Comparison of ENCODE assay signal across 22 cellular contexts in the genomic region with DNA sequence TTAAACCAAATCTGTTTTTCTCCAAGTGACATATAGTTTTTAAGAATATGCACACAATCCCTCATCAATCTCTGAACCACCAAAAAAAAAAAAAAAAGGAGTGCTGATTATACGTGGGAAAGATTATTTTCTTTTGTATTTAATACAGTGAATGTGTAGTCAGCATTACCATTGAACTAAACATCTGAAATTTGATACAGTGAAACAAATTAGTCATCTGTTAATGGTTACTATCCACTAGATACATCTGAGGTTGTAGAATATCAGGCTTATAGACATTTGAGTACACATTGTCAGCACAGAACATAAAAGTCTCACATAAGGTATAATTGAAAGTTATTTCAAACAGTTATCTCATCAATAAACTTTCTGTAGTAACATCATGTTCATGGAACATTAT.
A peak's percentile ranks its signal among the peaks of the same experiment; 100 is the strongest.
DNase-seq lines count a peak whose midpoint lies in the region; ATAC-seq, FAIRE-seq and TF ChIP-seq lines count a peak whose summit lies in the region.
"Had no signal": no experiment of that assay in that cellular context is flagged by ENCODE, and none has a peak within 500 bp of the region (broad histone marks: within the 10 kb centered on the region; RNA-seq: fewer than 3 reads in every experiment).

No MANE protein-coding gene starts in this region.

- TF ChIP-seq CTCF in MCF 10A (IDR thresholded peaks at IDR 0.05; ENCODE audit: unreplicated experiment) (no peak), mammary epithelial cell (conservative IDR thresholded peaks at IDR 0.05 in 1 of 2, IDR thresholded peaks at IDR 0.05 in 1 of 2; ENCODE audit: extremely low read depth in 1 of 2, insufficient read depth in 1 of 2, low read depth in 1 of 2, low read length in 2 of 2) (no peak)

- no peak overlapping the region for H3K27ac ChIP-seq in mammary epithelial cell (ENCODE audit: insufficient read depth, low read depth, low read length)
- H3K27ac ChIP-seq: ascending aorta, RWPE1, testis had no signal

- no peaks in the 10 kb centered on the region for H3K4me1 ChIP-seq in mammary epithelial cell (ENCODE audit: insufficient read depth, low read length)
- H3K4me1 ChIP-seq: ascending aorta had no signal

- peaks cover 6% of the 10 kb centered on the region for H3K4me1 Mint-ChIP-seq in MCF 10A (ENCODE audit: insufficient read depth, unreplicated experiment)

- DNase-seq in MCF 10A (ENCODE audit: unreplicated experiment): peak; percentile 2
- DNase-seq in mammary epithelial cell: no peak
- peak; percentile 6 for DNase-seq in RCC 7860 (ENCODE audit: low spot score)
- peak; percentile 31 for DNase-seq in fibroblast of gingiva (ENCODE audit: low read depth)
- DNase-seq in middle frontal gyrus (ENCODE audit: extremely low spot score, low spot score): no peak
- no peak for DNase-seq in GM03348 (ENCODE audit: low spot score)
- DNase-seq in NCI-H446 treated with DMSO at 0.1 percent for 48 hours (lab: John Stamatoyannopoulos, UW): no peak
- DNase-seq: activated CD4-positive, alpha-beta T cell treated with anti-CD3 and anti-CD28 coated beads for 36 hours; activated naive CD4-positive, alpha-beta T cell treated with anti-CD3 and anti-CD28 coated beads, Interleukin-2, amount 50 U/mL, for 16 hours; erythroblast; left colon; natural killer cell; NCI-H1436 treated with DMSO at 0.1 percent for 48 hours; NCI-H2227 treated with DMSO at 0.1 percent for 48 hours; stimulated activated CD4-positive, alpha-beta T cell treated with anti-CD3 and anti-CD28 coated beads, Interleukin-1b, Interleukin-23, amount 100 ng/mL, for 48 hours; stimulated activated naive B cell treated with anti-CD40 and anti-IgM and Interleukin-4, amounts not matched to agents 10 μg/mL and 1 μg/mL and 100 μg/mL, for 72 hours; SW 1271; testis had no signal

- no peaks in the 10 kb centered on the region for H3K9me3 Mint-ChIP-seq in MCF 10A (ENCODE audit: unreplicated experiment)
- H3K9me3 Mint-ChIP-seq: natural killer cell; stimulated activated naive B cell treated with anti-CD40 and anti-IgM and Interleukin-4, amounts not matched to agents 10 μg/mL and 1 μg/mL and 100 μg/mL, for 72 hours had no signal

- no peak overlapping the region for H3K4me2 ChIP-seq in mammary epithelial cell (ENCODE audit: insufficient read depth, low read depth, low read length)

- peaks cover 17% of the 10 kb centered on the region for H3K36me3 Mint-ChIP-seq in MCF 10A (ENCODE audit: insufficient read depth, unreplicated experiment)

- POLR2A ChIA-PET in MCF 10A (lab: Yijun Ruan, JAX): no interaction called here

- H3K27ac Mint-ChIP-seq in MCF 10A (ENCODE audit: low read depth, unreplicated experiment): no peak overlapping the region
- H3K27ac Mint-ChIP-seq: activated CD4-positive, alpha-beta T cell treated with anti-CD3 and anti-CD28 coated beads for 36 hours; CD14-positive monocyte; natural killer cell; stimulated activated naive B cell treated with anti-CD40 and anti-IgM and Interleukin-4, amounts not matched to agents 10 μg/mL and 1 μg/mL and 100 μg/mL, for 72 hours had no signal

- H3K9me3 ChIP-seq in mammary epithelial cell (replicated peaks; ENCODE audit: insufficient read depth, low read length): no peaks in the 10 kb centered on the region
- H3K9me3 ChIP-seq: ascending aorta, testis had no signal

- H3K4me3 Mint-ChIP-seq in MCF 10A (ENCODE audit: unreplicated experiment): no peak overlapping the region
- H3K4me3 Mint-ChIP-seq: activated CD4-positive, alpha-beta T cell treated with anti-CD3 and anti-CD28 coated beads for 36 hours; CD14-positive monocyte; natural killer cell; stimulated activated naive B cell treated with anti-CD40 and anti-IgM and Interleukin-4, amounts not matched to agents 10 μg/mL and 1 μg/mL and 100 μg/mL, for 72 hours had no signal

- no peaks in the 10 kb centered on the region for H4K20me1 ChIP-seq in mammary epithelial cell (ENCODE audit: insufficient read depth, low read length)

- intact Hi-C loops in MCF 10A (cut with micrococcal nuclease): no loop called here
- intact Hi-C loops in mammary epithelial cell (cut with micrococcal nuclease): no loop called here

- WGBS in mammary epithelial cell (ENCODE audit: low coverage, missing lambda C conversion rate): 57% methylated on average over 1 of the region's 1 CpG

- FAIRE-seq in RCC 7860 (lab: Jason Lieb, UNC): no peak

- CTCF ChIA-PET in MCF 10A (lab: Yijun Ruan, JAX) (no interaction called here), mammary epithelial cell (lab: Charles Lee; ENCODE audit: low non-redundant PET) (no interaction called here)

- no TSS peak for BruUV-seq in MCF 10A (replicated peaks; lab: Mats Ljungman, UMichigan)
- BruUV-seq in mammary epithelial cell (replicated peaks; lab: Mats Ljungman, UMichigan): no TSS peak

- peaks cover 2% of the 10 kb centered on the region for H3K36me3 ChIP-seq in mammary epithelial cell (ENCODE audit: insufficient read depth, low read length)
- H3K36me3 ChIP-seq: ascending aorta had no signal

- dilution Hi-C loops in mammary epithelial cell (cut with HindIII; ENCODE audit: low sequenced_read_pairs): no loop called here

- H2AFZ ChIP-seq in mammary epithelial cell (ENCODE audit: low read depth, low read length): no peak overlapping the region

- H3K79me2 ChIP-seq in mammary epithelial cell (ENCODE audit: insufficient read depth, low read length): no peaks in the 10 kb centered on the region

- no peak overlapping the region for H3K9ac ChIP-seq in mammary epithelial cell (ENCODE audit: insufficient read depth, low read length)

- no peak overlapping the region for H3K4me3 ChIP-seq in mammary epithelial cell (replicated peaks in 1 of 3; ENCODE audit: insufficient read depth in 1 of 3, low read depth in 2 of 3, low read length in 3 of 3)
- H3K4me3 ChIP-seq: ascending aorta, testis had no signal

- in situ Hi-C loops in mammary epithelial cell (cut with MboI; ENCODE audit: low sequenced_read_pairs in 2 of 2): no loop called here

- H3K27me3 ChIP-seq in mammary epithelial cell (ENCODE audit: insufficient read depth, low read length): no peaks in the 10 kb centered on the region
- H3K27me3 ChIP-seq: ascending aorta, testis had no signal

- no peaks in the 10 kb centered on the region for H3K27me3 Mint-ChIP-seq in MCF 10A (ENCODE audit: insufficient read depth, unreplicated experiment)
- H3K27me3 Mint-ChIP-seq: activated CD4-positive, alpha-beta T cell treated with anti-CD3 and anti-CD28 coated beads for 36 hours; stimulated activated naive B cell treated with anti-CD40 and anti-IgM and Interleukin-4, amounts not matched to agents 10 μg/mL and 1 μg/mL and 100 μg/mL, for 72 hours had no signal

- no peak for ATAC-seq in GM21717 (IDR thresholded peaks at IDR 0.05; ENCODE audit: unreplicated experiment)
- ATAC-seq: activated CD4-positive, alpha-beta T cell treated with anti-CD3 and anti-CD28 coated beads for 36 hours; left colon; natural killer cell; stimulated activated naive B cell treated with anti-CD40 and anti-IgM and Interleukin-4, amounts not matched to agents 10 μg/mL and 1 μg/mL and 100 μg/mL, for 72 hours had no signal

Comparison
In these comparisons a context has a peak if more than half of its experiments do, and no peak if none do; other contexts are left out.
1. DNase-seq: peak in MCF 10A (single experiment), RCC 7860 (single experiment) and fibroblast of gingiva (single experiment); none in mammary epithelial cell (single experiment), middle frontal gyrus (single experiment), GM03348 (single experiment) and NCI-H446 treated with DMSO at 0.1 percent for 48 hours (single experiment).